In genomic region chr6:136790411-136791295, GRCh38 we compare ENCODE assay signal across 8 cellular contexts. TPM values are rescaled to one million over a fixed set of nuclear protein-coding genes. Genes with fewer than 3 reads are reported as not detected.
DNase-seq lines count a peak whose midpoint lies in the region; ATAC-seq and TF ChIP-seq lines count a peak whose summit lies in the region.

No MANE protein-coding gene starts in this region.

- intact Hi-C loops in Panc1 (cut with micrococcal nuclease; ENCODE audit: unreplicated experiment) = no loop called here
- intact Hi-C loops in esophagus muscularis mucosa (cut with DNase I) = no loop called here

- H3K36me3 ChIP-seq in Panc1 (ENCODE audit: control insufficient read depth, insufficient read depth, low read length) (no peaks in the 10 kb centered on the region; the same call in 1 of the 2 replicates), esophagus muscularis mucosa (no peaks in the 10 kb centered on the region)

- CTCF ChIA-PET in Panc1 (lab: Charles Lee) = no interaction called here

- POLR2A ChIA-PET in Panc1 (lab: Charles Lee) = no interaction called here

- H3K4me3 ChIP-seq in GM12865 (ENCODE audit: low read depth, low read length) (peak overlapping the region; percentile 97), Panc1 (ENCODE audit: low read depth in 2 of 2, low read length in 2 of 2) (peak overlapping the region; percentile 74 to 90), esophagus muscularis mucosa (peak overlapping the region; percentile 67 to 93 (median 86))

- peaks cover 34% of the 10 kb centered on the region for H3K4me1 ChIP-seq in Panc1 (ENCODE audit: control insufficient read depth, insufficient read depth, low read length)
- H3K4me1 ChIP-seq in esophagus muscularis mucosa = peaks cover 7 to 62% (median 54%) of the 10 kb centered on the region in 4 donors

- TF ChIP-seq POLR2A in esophagus muscularis mucosa (IDR thresholded peaks at IDR 0.05; ENCODE audit: low read depth) = no peak

- TSS peak; percentile 56 for BruUV-seq in Panc1 (replicated peaks; lab: Mats Ljungman, UMichigan)

- 25% methylated on average over 7 of the region's 7 CpGs for WGBS in esophagus muscularis mucosa

- no peak for TF ChIP-seq EP300 in esophagus muscularis mucosa (IDR thresholded peaks at IDR 0.05)

- DNase-seq in GM12865 (ENCODE audit: low read depth) (no peak), Panc1 (ENCODE audit: low read depth, low spot score) (no peak), esophagus muscularis mucosa (ENCODE audit: extremely low spot score) (no peak), renal cortical epithelial cell (ENCODE audit: low read depth) (peak; percentile 35), NCI-H2227 treated with DMSO at 0.1 percent for 48 hours (lab: John Stamatoyannopoulos, UW) (no peak), NCI-H1048 (lab: John Stamatoyannopoulos, UW) (no peak), CD1c-positive myeloid dendritic cell (ENCODE audit: extremely low spot score) (no peak)
- DNase-seq in stimulated activated CD4-positive, alpha-beta T cell treated with anti-CD3 and anti-CD28 coated beads, Interleukin-15, amount 100 ng/mL, for 24 hours = no peak

- H3K9me3 ChIP-seq in Panc1 (ENCODE audit: control insufficient read depth, insufficient read depth, low read depth, low read length) = no peaks in the 10 kb centered on the region
- H3K9me3 ChIP-seq in esophagus muscularis mucosa = no peaks in the 10 kb centered on the region

- in situ Hi-C loops in Panc1 (cut with HindIII; ENCODE audit: low pct_unique_long_range_greater_than_20kb, low sequenced_read_pairs) = no loop called here

- H3K27ac ChIP-seq in Panc1 (ENCODE audit: low read length) = peak overlapping the region; percentile 73
- H3K27ac ChIP-seq in esophagus muscularis mucosa (replicated peaks in 1 of 4) = peak overlapping the region; percentile 90 to 97 (median 95)

- ATAC-seq in Panc1 = no peak

- H3K27me3 ChIP-seq in Panc1 (ENCODE audit: control insufficient read depth, insufficient read depth, low read length) (no peaks in the 10 kb centered on the region), esophagus muscularis mucosa (no peaks in the 10 kb centered on the region)

- no peak for TF ChIP-seq CTCF in GM12865 (IDR thresholded peaks at IDR 0.05; ENCODE audit: insufficient read depth, low read depth, low read length, missing control alignments)
- TF ChIP-seq CTCF in Panc1 (IDR thresholded peaks at IDR 0.05) = no peak
- TF ChIP-seq CTCF in esophagus muscularis mucosa (IDR thresholded peaks at IDR 0.05) = no peak

RNA-seq across cellular contexts. Expression of gene MAP3K5, which starts 1.6 kb away (rescaled TPM):
- total RNA-seq in Panc1 (2021; ENCODE audit: unreplicated experiment) = 8.1 TPM
- 4.1 TPM for polyA plus RNA-seq in Panc1 (2012; ENCODE audit: insufficient read length)
- total RNA-seq in esophagus muscularis mucosa = 10 to 100 TPM; 18.7 to 24.1 (median 20.7) TPM
- total RNA-seq in renal cortical epithelial cell = 21.6 and 21.7 TPM in 2 replicates

RNA-seq across cellular contexts. Expression of gene PEX7, which starts 31.7 kb away (rescaled TPM):
- 8.8 TPM for total RNA-seq in Panc1 (2021; ENCODE audit: unreplicated experiment)
- polyA plus RNA-seq in Panc1 (2012; ENCODE audit: insufficient read length) = 13.9 TPM
- total RNA-seq in esophagus muscularis mucosa = 1 to 10 TPM; 4.1 to 9.5 (median 5.6) TPM
- 12.3 and 15.2 TPM in 2 replicates for total RNA-seq in renal cortical epithelial cell
